8 cellular contexts compared by ENCODE assay signal in genomic region chr1:223189903-223190724, GRCh38. TPM values are rescaled to one million over a fixed set of nuclear protein-coding genes. Genes with fewer than 3 reads are reported as not detected.
DNase-seq lines count a peak whose midpoint lies in the region; ATAC-seq lines count a peak whose summit lies in the region.

No MANE protein-coding gene starts in this region.

- peaks cover 19 to 57% (median 45%) of the 10 kb centered on the region in 4 donors for H3K4me1 Mint-ChIP-seq in naive thymus-derived CD8-positive, alpha-beta T cell

- ATAC-seq in GM18508 (IDR thresholded peaks at IDR 0.05; ENCODE audit: insufficient read depth, unreplicated experiment) (peak; percentile 60), GM19324 (IDR thresholded peaks at IDR 0.05; ENCODE audit: low FRiP score, unreplicated experiment) (no peak), GM21825 (IDR thresholded peaks at IDR 0.05; ENCODE audit: unreplicated experiment) (no peak)
- ATAC-seq in naive thymus-derived CD8-positive, alpha-beta T cell = peak; percentile 78 to 85

- peaks cover 0 to 10% (median 0%) of the 10 kb centered on the region in 9 donors for H3K9me3 Mint-ChIP-seq in naive thymus-derived CD8-positive, alpha-beta T cell

- no peaks in the 10 kb centered on the region for H3K27me3 Mint-ChIP-seq in naive thymus-derived CD8-positive, alpha-beta T cell

- DNase-seq in HT1080 (ENCODE audit: low read depth) (peak; percentile 75), NCI-H748 treated with DMSO at 0.1 percent for 48 hours (lab: John Stamatoyannopoulos, UW) (no peak), SW 1271 (lab: John Stamatoyannopoulos, UW) (no peak)
- peak; percentile 55 for DNase-seq in activated CD8-positive, alpha-beta memory T cell treated with anti-CD3 and anti-CD28 coated beads, Interleukin-2, amount 50 U/mL, for 4 hours
- peak in 5 of 10 donors; percentile 16 to 39 (median 17) for DNase-seq in naive thymus-derived CD8-positive, alpha-beta T cell

- H3K27ac Mint-ChIP-seq in naive thymus-derived CD8-positive, alpha-beta T cell = peak overlapping the region; percentile 42 to 87 (median 77)

- peak overlapping the region in 9 of 10 donors; percentile 34 to 70 (median 61) for H3K4me3 Mint-ChIP-seq in naive thymus-derived CD8-positive, alpha-beta T cell

- H3K36me3 Mint-ChIP-seq in naive thymus-derived CD8-positive, alpha-beta T cell = no peaks in the 10 kb centered on the region

- POLR2A ChIA-PET in naive thymus-derived CD8-positive, alpha-beta T cell (lab: Charles Lee) = no interaction called here

RNA-seq across cellular contexts. Expression of gene TLR5, which starts 47.1 kb away (rescaled TPM):
- total RNA-seq in HT1080 (2014; rRNA removed; shearing (Covaris generic)) = not detected in 2 replicates
- not detected in 2 replicates for polyA plus RNA-seq in HT1080 (2015; cell fraction: cytosol; rRNA removed)
- polyA plus RNA-seq in HT1080 (2015; cell fraction: nucleus; rRNA removed) = 0.12 and 0.41 TPM in 2 replicates
- total RNA-seq in naive thymus-derived CD8-positive, alpha-beta T cell = 1 to 10 TPM; 1.2 to 1.9 TPM
- 1 to 10 TPM; 1.1 to 3.6 (median 1.2) TPM for polyA plus RNA-seq in naive thymus-derived CD8-positive, alpha-beta T cell

Comparison
In these comparisons a context has a peak if more than half of its experiments do, and no peak if none do; other contexts are left out.
1. ATAC-seq: peak in GM18508 (single experiment) and naive thymus-derived CD8-positive, alpha-beta T cell (2 of 2); none in GM19324 (single experiment) and GM21825 (single experiment).
2. DNase-seq: peak in HT1080 (single experiment) and activated CD8-positive, alpha-beta memory T cell treated with anti-CD3 and anti-CD28 coated beads, Interleukin-2, amount 50 U/mL, for 4 hours (single experiment); none in NCI-H748 treated with DMSO at 0.1 percent for 48 hours (single experiment) and SW 1271 (0 of 2).